Comparison of ENCODE assay signal across 31 cellular contexts in genomic region chrY:15579245-15579644, GRCh38.
DNase-seq lines count a peak whose midpoint lies in the region; FAIRE-seq and TF ChIP-seq lines count a peak whose summit lies in the region.
"Had no signal": no experiment of that assay in that cellular context is flagged by ENCODE, and none has a peak within 500 bp of the region (broad histone marks: within the 10 kb centered on the region; RNA-seq: fewer than 3 reads in every experiment).

No MANE protein-coding gene starts in this region.

- H3K4me3 ChIP-seq in foreskin fibroblast (ENCODE audit: low read depth in 1 of 2, low read length in 2 of 2), result no peak overlapping the region
- H3K4me3 ChIP-seq: body of pancreas, pancreas, SK-N-MC, suprapubic skin, upper lobe of left lung had no signal

- H3K27ac ChIP-seq in 22Rv1, result no peak overlapping the region
- H3K27ac ChIP-seq: body of pancreas, pancreas, RWPE1, SK-N-MC, suprapubic skin, upper lobe of left lung had no signal

- FAIRE-seq in G401.6 (lab: Jason Lieb, UNC) (peak; percentile 90), RCC 7860 (lab: Jason Lieb, UNC) (peak; percentile 54)
- FAIRE-seq: pancreas, small intestine had no signal

- TF ChIP-seq CTCF in 22Rv1 (IDR thresholded peaks at IDR 0.05) (peak; percentile 32), foreskin fibroblast (IDR thresholded peaks at IDR 0.05; ENCODE audit: low read depth, low read length) (peak; percentile 8)

- DNase-seq in RCC 7860 (ENCODE audit: low spot score) (no peak), foreskin fibroblast (peak in 1 of 2 donors; percentile 10), foreskin melanocyte (no peak), NCI-H2227 treated with DMSO at 0.1 percent for 48 hours (lab: John Stamatoyannopoulos, UW) (no peak), HPDE6-E6E7 (ENCODE audit: extremely low spot score) (no peak), AG08395 (ENCODE audit: low spot score) (no peak)
- DNase-seq: activated CD4-positive, alpha-beta T cell treated with anti-CD3 and anti-CD28 coated beads, Interleukin-2, amount 50 U/mL, for 4 hours; activated CD4-positive, CD25-positive, alpha-beta regulatory T cell; activated T-cell treated with anti-CD3 and anti-CD28 coated beads, Interleukin-2, amount 50 U/mL, for 48 hours; BE2C; body of pancreas; CD8-positive, alpha-beta T cell; DMS 273 treated with DMSO at 0.1 percent for 48 hours; GDM1; Kasumi-1; left colon; NCI-H146; NCI-H2107; NCI-H446 treated with DMSO at 0.1 percent for 48 hours; NCI-H82; nephron progenitor cell; pancreas; retina; small intestine; stimulated activated naive CD4-positive, alpha-beta T cell treated with Interleukin-2 at 50 U/mL for 16 hours; upper lobe of left lung had no signal
